Comparison of ENCODE assay signal across 28 cellular contexts in genomic region chrX:614136-614535, GRCh38. TPM values are rescaled to one million over a fixed set of nuclear protein-coding genes. Genes with fewer than 3 reads are reported as not detected.
DNase-seq lines count a peak whose midpoint lies in the region; ATAC-seq and TF ChIP-seq lines count a peak whose summit lies in the region.
"Had no signal": no experiment of that assay in that cellular context is flagged by ENCODE, and none has a peak within 500 bp of the region (broad histone marks: within the 10 kb centered on the region; RNA-seq: fewer than 3 reads in every experiment).

No MANE protein-coding gene starts in this region.

- H3K27me3 ChIP-seq in endodermal cell (ENCODE audit: control insufficient read depth, insufficient read depth, low read length, poor library complexity, severe bottlenecking) = peaks cover 41% of the 10 kb centered on the region
- H3K27me3 ChIP-seq in lung (ENCODE audit: control insufficient read depth, insufficient read depth) = peaks cover 7% of the 10 kb centered on the region
- H3K27me3 ChIP-seq in upper lobe of right lung = peaks cover 22% of the 10 kb centered on the region
- H3K27me3 ChIP-seq: BE2C, BLaER1 had no signal

- no peak overlapping the region for H3K4me3 Mint-ChIP-seq in endodermal cell
- H3K4me3 Mint-ChIP-seq in osteocyte (ENCODE audit: unreplicated experiment) = no peak overlapping the region
- no peak overlapping the region for H3K4me3 Mint-ChIP-seq in activated T-helper 2 cell treated with anti-CD3 and anti-CD28 coated beads, Interferon-gamma antibody, Interleukin-2, Interleukin-4, amounts not matched to agents 10 μg/mL and 5 μg/mL and 100 μg/mL, durations not matched to agents 14 hours and 24 hours and 36 hours (ENCODE audit: low read depth)
- H3K4me3 Mint-ChIP-seq: CD14-positive monocyte; CD4-positive, alpha-beta memory T cell; CD4-positive, CD25-positive, alpha-beta regulatory T cell; CD8-positive, alpha-beta memory T cell had no signal

- no peaks in the 10 kb centered on the region for H3K36me3 ChIP-seq in endodermal cell (ENCODE audit: control insufficient read depth, insufficient read depth, low read length)
- no peaks in the 10 kb centered on the region for H3K36me3 ChIP-seq in lung (ENCODE audit: control insufficient read depth in 2 of 2, insufficient read depth in 2 of 2, low read length in 2 of 2)
- no peaks in the 10 kb centered on the region for H3K36me3 ChIP-seq in upper lobe of right lung
- H3K36me3 ChIP-seq: BE2C, BLaER1 had no signal

- no peak overlapping the region for H3K9ac ChIP-seq in endodermal cell (ENCODE audit: extremely low read depth, low read length, poor library complexity, severe bottlenecking)
- H3K9ac ChIP-seq: BLaER1 had no signal

- H3K4me3 ChIP-seq in endodermal cell (ENCODE audit: low read length) = no peak overlapping the region
- H3K4me3 ChIP-seq in lung = no peak overlapping the region
- H3K4me3 ChIP-seq in upper lobe of right lung = no peak overlapping the region
- H3K4me3 ChIP-seq: A549, BLaER1, GM12878 had no signal

- H3K27ac ChIP-seq in endodermal cell (ENCODE audit: low read depth, low read length) = no peak overlapping the region
- no peak overlapping the region for H3K27ac ChIP-seq in lung (ENCODE audit: low read depth in 1 of 2, low read length in 1 of 2)
- H3K27ac ChIP-seq in upper lobe of right lung = no peak overlapping the region
- H3K27ac ChIP-seq: 22Rv1, A549, BLaER1 had no signal

- DNase-seq in AG08396 (ENCODE audit: low spot score) = peak; percentile 15
- peak; percentile 28 for DNase-seq in endodermal cell
- peak; percentile 11 for DNase-seq in lung (ENCODE audit: low spot score)
- DNase-seq in osteocyte (ENCODE audit: extremely low spot score, unreplicated experiment) = peak; percentile 62
- DNase-seq in upper lobe of right lung = no peak
- DNase-seq in Kasumi-1 (lab: John Stamatoyannopoulos, UW) = no peak
- no peak for DNase-seq in activated T-helper 2 cell treated with anti-CD3 and anti-CD28 coated beads, Interferon-gamma antibody, Interleukin-2, Interleukin-4, amounts not matched to agents 10 μg/mL and 5 μg/mL and 100 μg/mL, durations not matched to agents 14 hours and 24 hours and 36 hours (ENCODE audit: low spot score)
- DNase-seq: BE2C; C1 segment of cervical spinal cord; CD4-positive, alpha-beta memory T cell; CD4-positive, CD25-positive, alpha-beta regulatory T cell; CD8-positive, alpha-beta memory T cell; COR-L47; DMS 273 treated with DMSO at 0.1 percent for 48 hours; DMS153; DMS53; DMS79; DND-41; EL; GDM1 had no signal

- H3K27me3 Mint-ChIP-seq in endodermal cell (ENCODE audit: insufficient read depth) = peaks cover 79% of the 10 kb centered on the region
- no peaks in the 10 kb centered on the region for H3K27me3 Mint-ChIP-seq in osteocyte (ENCODE audit: unreplicated experiment)
- peaks cover 6% of the 10 kb centered on the region for H3K27me3 Mint-ChIP-seq in activated T-helper 2 cell treated with anti-CD3 and anti-CD28 coated beads, Interferon-gamma antibody, Interleukin-2, Interleukin-4, amounts not matched to agents 10 μg/mL and 5 μg/mL and 100 μg/mL, durations not matched to agents 14 hours and 24 hours and 36 hours (ENCODE audit: low read depth)
- H3K27me3 Mint-ChIP-seq: CD4-positive, CD25-positive, alpha-beta regulatory T cell had no signal

- H3K9me3 ChIP-seq in endodermal cell (ENCODE audit: control insufficient read depth, low read length) = peaks cover 11% of the 10 kb centered on the region
- H3K9me3 ChIP-seq in lung (ENCODE audit: control insufficient read depth in 2 of 2, insufficient read depth in 1 of 2, low read length in 1 of 2) = peaks cover 6 to 14% of the 10 kb centered on the region in 2 donors
- H3K9me3 ChIP-seq in upper lobe of right lung = peaks cover 16% of the 10 kb centered on the region
- H3K9me3 ChIP-seq: BE2C had no signal

- TF ChIP-seq CTCF in endodermal cell (conservative IDR thresholded peaks at IDR 0.05) (no peak), lung (IDR thresholded peaks at IDR 0.05; ENCODE audit: control extremely low read depth, extremely low read depth) (no peak), osteocyte (IDR thresholded peaks at IDR 0.05) (no peak), upper lobe of right lung (IDR thresholded peaks at IDR 0.05) (no peak)

- no peaks in the 10 kb centered on the region for H3K36me3 Mint-ChIP-seq in endodermal cell (ENCODE audit: low read depth)
- no peaks in the 10 kb centered on the region for H3K36me3 Mint-ChIP-seq in osteocyte (ENCODE audit: unreplicated experiment)
- H3K36me3 Mint-ChIP-seq in activated T-helper 2 cell treated with anti-CD3 and anti-CD28 coated beads, Interferon-gamma antibody, Interleukin-2, Interleukin-4, amounts not matched to agents 10 μg/mL and 5 μg/mL and 100 μg/mL, durations not matched to agents 14 hours and 24 hours and 36 hours (ENCODE audit: low read depth) = no peaks in the 10 kb centered on the region
- H3K36me3 Mint-ChIP-seq: CD14-positive monocyte; CD4-positive, alpha-beta memory T cell; CD8-positive, alpha-beta memory T cell had no signal

- WGBS in endodermal cell (ENCODE audit: insufficient coverage in 1 of 2, insufficient read length in 1 of 2), 2 experiments = 86 to 87% methylated on average over 5 of the region's 5 CpGs
- 87 to 94% methylated on average over 5 of the region's 5 CpGs for WGBS in lung, 2 donors

- H3K4me1 ChIP-seq in endodermal cell (ENCODE audit: control insufficient read depth, insufficient read depth, low read length) (no peaks in the 10 kb centered on the region), lung (ENCODE audit: control insufficient read depth in 2 of 2, insufficient read depth in 2 of 2, low read length in 2 of 2) (no peaks in the 10 kb centered on the region), upper lobe of right lung (no peaks in the 10 kb centered on the region)
- H3K4me1 ChIP-seq: A549, BE2C, BLaER1 had no signal

- H3K4me1 Mint-ChIP-seq in endodermal cell (no peaks in the 10 kb centered on the region), osteocyte (ENCODE audit: unreplicated experiment) (no peaks in the 10 kb centered on the region)
- no peaks in the 10 kb centered on the region for H3K4me1 Mint-ChIP-seq in activated T-helper 2 cell treated with anti-CD3 and anti-CD28 coated beads, Interferon-gamma antibody, Interleukin-2, Interleukin-4, amounts not matched to agents 10 μg/mL and 5 μg/mL and 100 μg/mL, durations not matched to agents 14 hours and 24 hours and 36 hours (ENCODE audit: low read depth)
- H3K4me1 Mint-ChIP-seq: CD14-positive monocyte; CD8-positive, alpha-beta memory T cell had no signal

- no peak for ATAC-seq in lung (ENCODE audit: insufficient read depth, low FRiP score)
- ATAC-seq in upper lobe of right lung = no peak
- ATAC-seq: A549, GM12878 had no signal

- H3K27ac Mint-ChIP-seq in endodermal cell = no peak overlapping the region
- H3K27ac Mint-ChIP-seq in osteocyte (ENCODE audit: unreplicated experiment) = no peak overlapping the region
- no peak overlapping the region for H3K27ac Mint-ChIP-seq in activated T-helper 2 cell treated with anti-CD3 and anti-CD28 coated beads, Interferon-gamma antibody, Interleukin-2, Interleukin-4, amounts not matched to agents 10 μg/mL and 5 μg/mL and 100 μg/mL, durations not matched to agents 14 hours and 24 hours and 36 hours
- H3K27ac Mint-ChIP-seq: CD14-positive monocyte; CD4-positive, alpha-beta memory T cell; CD4-positive, CD25-positive, alpha-beta regulatory T cell had no signal

- H3K9me3 Mint-ChIP-seq in endodermal cell (peaks cover 24% of the 10 kb centered on the region), osteocyte (ENCODE audit: unreplicated experiment) (peaks cover 23% of the 10 kb centered on the region)
- H3K9me3 Mint-ChIP-seq in activated T-helper 2 cell treated with anti-CD3 and anti-CD28 coated beads, Interferon-gamma antibody, Interleukin-2, Interleukin-4, amounts not matched to agents 10 μg/mL and 5 μg/mL and 100 μg/mL, durations not matched to agents 14 hours and 24 hours and 36 hours = peaks cover 30% of the 10 kb centered on the region

- intact Hi-C loops in upper lobe of right lung (cut with DNase I) = no loop called here
- intact Hi-C loops in activated T-helper 2 cell treated with anti-CD3 and anti-CD28 coated beads, Interferon-gamma antibody, Interleukin-2, Interleukin-4, amounts not matched to agents 10 μg/mL and 5 μg/mL and 100 μg/mL, durations not matched to agents 14 hours and 24 hours and 36 hours (cut with micrococcal nuclease) = no loop called here

RNA-seq across cellular contexts. Expression of gene SHOX, which starts 16.5 kb away (rescaled TPM):
- not detected for total RNA-seq in endodermal cell
- 0.14 TPM for polyA plus RNA-seq in endodermal cell (2013, experiment 1 of 2)
- 0.37 TPM for polyA plus RNA-seq in endodermal cell (2013, experiment 2 of 2)
- not detected for total RNA-seq in lung
- polyA plus RNA-seq in lung = not detected
- 0.21 TPM in 1 of 2 replicates, not detected in the other for total RNA-seq in osteocyte
- total RNA-seq in upper lobe of right lung = not detected
- not detected in 2 replicates for total RNA-seq in activated T-helper 2 cell treated with anti-CD3 and anti-CD28 coated beads, Interferon-gamma antibody, Interleukin-2, Interleukin-4, amounts not matched to agents 10 μg/mL and 5 μg/mL and 100 μg/mL, durations not matched to agents 14 hours and 24 hours and 36 hours
- total RNA-seq: A172; CD4-positive, alpha-beta memory T cell; CD4-positive, CD25-positive, alpha-beta regulatory T cell; CD8-positive, alpha-beta memory T cell; Daoy; G401; GM12878 had no signal
- polyA plus RNA-seq: A549; CD14-positive monocyte; CD4-positive, alpha-beta memory T cell; CD4-positive, CD25-positive, alpha-beta regulatory T cell; CD8-positive, alpha-beta memory T cell had no signal

Comparison
In these comparisons a context has a peak if more than half of its experiments do, and no peak if none do; other contexts are left out.
1. DNase-seq: peak in AG08396 (single experiment), endodermal cell (single experiment), lung (single experiment) and osteocyte (single experiment); none in upper lobe of right lung (single experiment), Kasumi-1 (0 of 2) and activated T-helper 2 cell treated with anti-CD3 and anti-CD28 coated beads, Interferon-gamma antibody, Interleukin-2, Interleukin-4, amounts not matched to agents 10 μg/mL and 5 μg/mL and 100 μg/mL, durations not matched to agents 14 hours and 24 hours and 36 hours (single experiment).